Comparison of ENCODE assay signal across 11 cellular contexts in genomic region chrX:42943051-42943450, GRCh38.
DNase-seq lines count a peak whose midpoint lies in the region; ATAC-seq, FAIRE-seq and TF ChIP-seq lines count a peak whose summit lies in the region.
"Had no signal": no experiment of that assay in that cellular context is flagged by ENCODE, and none has a peak within 500 bp of the region (broad histone marks: within the 10 kb centered on the region; RNA-seq: fewer than 3 reads in every experiment).

No MANE protein-coding gene starts in this region.

- intact Hi-C loops in Calu3 (cut with micrococcal nuclease; ENCODE audit: unreplicated experiment): no loop called here
- intact Hi-C loops in GM12878 (cut with micrococcal nuclease; ENCODE audit: unreplicated experiment): loop anchor here (5.0 kb wide), 1 partner anchor 76 kb away; no protein-coding TSS in a partner anchor

- no peaks in the 10 kb centered on the region for H3K27me3 ChIP-seq in GM12878 (replicated peaks in 1 of 2; ENCODE audit: control insufficient read depth in 2 of 2, insufficient read depth in 2 of 2, low read length in 1 of 2)

- peak overlapping the region; percentile 82 for H3K27ac ChIP-seq in GM12878 (ENCODE audit: control insufficient read depth, insufficient read depth)

- BruUV-seq in Calu3 (replicated peaks; lab: Mats Ljungman, UMichigan) (no TSS peak), GM12878 (replicated peaks; lab: Mats Ljungman, UMichigan) (TSS peak; percentile 93)

- H3K4me3 ChIP-seq in GM12878: no peak overlapping the region

- H3K4me1 Mint-ChIP-seq in Calu3 (ENCODE audit: low read depth, unreplicated experiment): peaks cover 34% of the 10 kb centered on the region
- no peaks in the 10 kb centered on the region for H3K4me1 Mint-ChIP-seq in osteocyte (ENCODE audit: unreplicated experiment)
- H3K4me1 Mint-ChIP-seq: mesothelial cell of epicardium had no signal

- H3K36me3 ChIP-seq in GM12878 (ENCODE audit: control insufficient read depth in 2 of 2, insufficient read depth in 2 of 2, low read length in 1 of 2): no peaks in the 10 kb centered on the region

- peak overlapping the region; percentile 20; the same call in 1 of the 2 replicates for H2AFZ ChIP-seq in GM12878 (ENCODE audit: control insufficient read depth, low read depth, low read length)

- H3K4me1 ChIP-seq in GM12878 (ENCODE audit: control insufficient read depth, insufficient read depth, low read length): peaks cover 8% of the 10 kb centered on the region

- H3K27ac Mint-ChIP-seq in Calu3 (ENCODE audit: unreplicated experiment) (peak overlapping the region; percentile 54), osteocyte (ENCODE audit: unreplicated experiment) (no peak overlapping the region)
- H3K27ac Mint-ChIP-seq: mesothelial cell of epicardium had no signal

- no peak for TF ChIP-seq POLR2A in GM12878 (IDR thresholded peaks at IDR 0.05; ENCODE audit: low read depth, low read length)

- no peak overlapping the region for H3K4me3 Mint-ChIP-seq in Calu3 (ENCODE audit: low read depth, unreplicated experiment)
- H3K4me3 Mint-ChIP-seq in osteocyte (ENCODE audit: unreplicated experiment): no peak overlapping the region
- H3K4me3 Mint-ChIP-seq: mesothelial cell of epicardium had no signal

- no peak for TF ChIP-seq EP300 in GM12878 (IDR thresholded peaks at IDR 0.05; ENCODE audit: borderline replicate concordance in 1 of 2, control insufficient read depth in 1 of 2, low read depth in 2 of 2, low read length in 2 of 2)

- SMC1A ChIA-PET in GM12878 (lab: Charles Lee; ENCODE audit: uncharacterized antibody, unreplicated experiment): interaction anchor here (0.9 to 1.3 kb wide), 4 partner anchors 8 to 1145 kb away, joined by 3 to 7 read pairs (median 3); no protein-coding TSS in a partner anchor

- in situ Hi-C loops in GM12878 (cut with MboI): loop anchor here (10.0 kb wide), 1 partner anchor 1148 kb away; no protein-coding TSS in a partner anchor

- peak; percentile 33 for ATAC-seq in GM19463 (IDR thresholded peaks at IDR 0.05; ENCODE audit: unreplicated experiment)
- ATAC-seq in HG03460 (IDR thresholded peaks at IDR 0.05; ENCODE audit: unreplicated experiment): peak; percentile 42
- ATAC-seq in GM12878: peak; percentile 61

- CTCF ChIA-PET in Calu3 (lab: Charles Lee): interaction anchor here (0.9 kb wide), 1 partner anchor 1362 kb away, joined by 3 read pairs; no protein-coding TSS in a partner anchor
- CTCF ChIA-PET in GM12878 (lab: Yijun Ruan, JAX): interaction anchor here (0.7 to 2.3 kb wide), 4 partner anchors 34 to 1144 kb away, joined by 3 to 7 read pairs (median 4); no protein-coding TSS in a partner anchor

- TF ChIP-seq CTCF in Calu3 (IDR thresholded peaks at IDR 0.05; ENCODE audit: unreplicated experiment) (no peak), GM12878 (IDR thresholded peaks at IDR 0.05 in 2 of 3, conservative IDR thresholded peaks at IDR 0.05 in 1 of 3; ENCODE audit: control insufficient read depth in 2 of 3, extremely low read depth in 1 of 3, insufficient read depth in 1 of 3, low read depth in 3 of 3, low read length in 3 of 3) (no peak), osteocyte (IDR thresholded peaks at IDR 0.05) (no peak)

- FAIRE-seq in GM12878 (lab: Jason Lieb, UNC) (no peak), frontal cortex (lab: Jason Lieb, UNC) (no peak)

- POLR2A ChIA-PET in GM12878 (lab: Charles Lee): no interaction called here

- RAD21 ChIA-PET in GM12878 (lab: Charles Lee; ENCODE audit: unreplicated experiment): interaction anchor here (0.7 to 1.6 kb wide), 2 partner anchors 73 to 1144 kb away, joined by 3 to 5 read pairs; no protein-coding TSS in a partner anchor

- WGBS in GM12878 (ENCODE audit: insufficient coverage, insufficient replicate concordance, low lambda C conversion rate, missing lambda C conversion rate): 17% methylated on average over 3 of the region's 3 CpGs

- no peaks in the 10 kb centered on the region for H3K79me2 ChIP-seq in GM12878 (ENCODE audit: control insufficient read depth, insufficient read depth, low read length)

- no peak for TF ChIP-seq RAD21 in GM12878 (IDR thresholded peaks at IDR 0.05; ENCODE audit: insufficient read depth, low read depth, low read length)

- no peaks in the 10 kb centered on the region for H3K27me3 Mint-ChIP-seq in Calu3 (ENCODE audit: unreplicated experiment)
- no peaks in the 10 kb centered on the region for H3K27me3 Mint-ChIP-seq in osteocyte (ENCODE audit: unreplicated experiment)

- no peaks in the 10 kb centered on the region for H3K9me3 Mint-ChIP-seq in Calu3 (ENCODE audit: low read depth, unreplicated experiment)
- H3K9me3 Mint-ChIP-seq in osteocyte (ENCODE audit: unreplicated experiment): peaks cover 12% of the 10 kb centered on the region

- DNase-seq in Calu3 (no peak), GM12878 (ENCODE audit: low read depth, low spot score) (no peak), osteocyte (ENCODE audit: extremely low spot score, unreplicated experiment) (no peak), SKM-1 treated with dmso at 0.1 percent for 144 hours (lab: John Stamatoyannopoulos, UW; ENCODE audit: unreplicated experiment) (no peak), NCI-H1694 (lab: John Stamatoyannopoulos, UW) (no peak), frontal cortex (ENCODE audit: low spot score in 2 of 2) (no peak)
- DNase-seq: NCI-H1105, SW 1271 had no signal

- no peaks in the 10 kb centered on the region for H4K20me1 ChIP-seq in GM12878 (ENCODE audit: control insufficient read depth, insufficient read depth)

- H3K4me2 ChIP-seq in GM12878 (ENCODE audit: control insufficient read depth, insufficient read depth): peak overlapping the region; percentile 12

- H3K9ac ChIP-seq in GM12878 (ENCODE audit: control insufficient read depth, insufficient read depth, low read length): peak overlapping the region; percentile 36

- H3K36me3 Mint-ChIP-seq in Calu3 (ENCODE audit: insufficient read depth, unreplicated experiment) (no peaks in the 10 kb centered on the region), osteocyte (ENCODE audit: unreplicated experiment) (no peaks in the 10 kb centered on the region)

- no peaks in the 10 kb centered on the region; the same call in 2 of the 3 replicates for H3K9me3 ChIP-seq in GM12878 (replicated peaks; ENCODE audit: control insufficient read depth, insufficient read depth, low read length)

TF ChIP-seq in GM12878, 131 proteins besides CTCF, POLR2A, EP300 and RAD21:
- TF ChIP-seq IKZF2 (IDR thresholded peaks at IDR 0.05): peak in 1 of 2 experiments; percentile 38; a peak in 1 of 4 replicates
- no peak for TF ChIP-seq PML (IDR thresholded peaks at IDR 0.05; ENCODE audit: low read length)
- no peak for TF ChIP-seq HDAC6 (IDR thresholded peaks at IDR 0.05; ENCODE audit: unreplicated experiment)
